In the genomic region with DNA sequence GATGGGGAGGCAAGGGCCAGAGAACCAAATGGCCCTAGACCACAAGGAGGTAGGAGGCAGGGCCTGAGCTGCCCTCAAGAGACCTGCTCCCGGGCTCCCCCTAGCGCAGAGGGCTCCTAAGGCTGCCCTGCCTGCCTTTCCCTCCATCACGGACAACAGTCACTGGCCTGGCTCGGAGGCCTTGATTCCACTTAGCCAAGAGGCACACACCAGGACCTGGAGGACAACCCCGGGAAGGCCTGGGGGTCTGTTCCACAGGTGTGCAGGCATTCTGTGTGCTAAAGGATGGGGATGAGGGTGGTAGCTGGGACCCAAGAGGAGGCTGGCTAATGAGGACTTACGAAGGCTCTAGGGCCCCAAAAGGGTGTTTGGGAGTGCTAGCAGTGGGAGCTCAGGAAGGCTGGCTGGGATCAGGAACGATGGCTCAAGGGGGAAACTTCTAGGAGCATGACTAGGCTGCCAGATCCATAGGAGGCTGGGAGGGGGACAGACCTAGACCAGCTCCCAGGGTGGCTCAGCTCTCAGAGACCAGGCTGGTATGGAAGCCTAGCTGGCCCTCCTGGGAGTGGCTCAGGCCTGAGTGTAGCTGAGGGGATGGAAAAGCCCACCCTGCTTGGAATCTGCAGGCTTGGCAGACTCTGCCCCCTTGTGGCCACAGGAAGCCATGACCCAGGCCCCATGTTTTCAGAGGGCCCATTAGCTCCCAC, we compare ENCODE assay signal across 8 cellular contexts. TPM values are rescaled to one million over a fixed set of nuclear protein-coding genes. Genes with fewer than 3 reads are reported as not detected.
DNase-seq lines count a peak whose midpoint lies in the region; ATAC-seq, FAIRE-seq and TF ChIP-seq lines count a peak whose summit lies in the region.

No MANE protein-coding gene starts in this region.

- H3K9me3 ChIP-seq in lung (ENCODE audit: control insufficient read depth in 2 of 2, insufficient read depth in 1 of 2, low read length in 1 of 2) = no peaks in the 10 kb centered on the region

- no peak overlapping the region for H3K4me3 ChIP-seq in AG04449 (ENCODE audit: low read depth, low read length)
- H3K4me3 ChIP-seq in lung = no peak overlapping the region

- H3K36me3 ChIP-seq in lung (ENCODE audit: control insufficient read depth in 2 of 2, insufficient read depth in 2 of 2, low read length in 2 of 2) = peaks cover 0 to 7% of the 10 kb centered on the region in 2 donors

- peak; percentile 90 for FAIRE-seq in GM19239 (lab: Jason Lieb, UNC)

- peaks cover 0 to 9% of the 10 kb centered on the region in 2 donors for H3K4me1 ChIP-seq in lung (ENCODE audit: control insufficient read depth in 2 of 2, insufficient read depth in 2 of 2, low read length in 2 of 2)

- no peaks in the 10 kb centered on the region for H3K27me3 ChIP-seq in lung (ENCODE audit: control insufficient read depth, insufficient read depth)

- ATAC-seq in lung (ENCODE audit: insufficient read depth, low FRiP score) = peak; percentile 50
- ATAC-seq in HG03565 (IDR thresholded peaks at IDR 0.05; ENCODE audit: unreplicated experiment) = no peak

- DNase-seq in AG04449 (ENCODE audit: low read depth, low spot score) (no peak), GM19239 (ENCODE audit: insufficient read length, low spot score) (peak; percentile 94), NCI-H226 (peak; percentile 37), ecto neural progenitor cell (ENCODE audit: low spot score) (peak; percentile 90), lung (ENCODE audit: low spot score) (peak; percentile 59)
- DNase-seq in activated CD4-positive, alpha-beta T cell treated with anti-CD3 and anti-CD28 coated beads for 4 hours = peak; percentile 27 to 42
- peak in 4 of 6 experiments; percentile 33 to 40 (median 36) for DNase-seq in stimulated activated naive CD4-positive, alpha-beta T cell (lab: John Stamatoyannopoulos, UW)

- no peak overlapping the region for H3K27ac ChIP-seq in lung (ENCODE audit: low read depth in 1 of 2, low read length in 1 of 2)

- WGBS in lung, 2 donors = 31 to 39% methylated on average over 7 of the region's 7 CpGs

- CTCF ChIA-PET in AG04449 (lab: Yijun Ruan, JAX) = interaction anchor here (0.6 to 14.4 kb wide), 78 partner anchors 12 to 708 kb away, joined by 3 to 1004 read pairs (median 6); a partner anchor contains a TSS

- TF ChIP-seq CTCF in AG04449 (IDR thresholded peaks at IDR 0.05; ENCODE audit: insufficient read depth, low read length, missing control alignments) (peak; percentile 94), lung (IDR thresholded peaks at IDR 0.05; ENCODE audit: control extremely low read depth, extremely low read depth) (peak; percentile 49)

- POLR2A ChIA-PET in AG04449 (lab: Yijun Ruan, JAX) = interaction anchor here (1.4 to 1.6 kb wide), 2 partner anchors 13 to 171 kb away, joined by 3 to 13 read pairs; no protein-coding TSS in a partner anchor

RNA-seq across cellular contexts. Expression of a gene that starts 0.8 kb away (rescaled TPM):
- 1 to 10 TPM in 1 of 2 donors, under 1 TPM in 1; 0.23 to 2.7 TPM for total RNA-seq in lung
- polyA plus RNA-seq in lung = 1 to 10 TPM in 1 of 2 donors, under 1 TPM in 1; 0.95 to 1.4 TPM

RNA-seq across cellular contexts. Expression of a gene that starts 12.3 kb away (rescaled TPM):
- 10 to 100 TPM in 1 of 2 donors, 1 to 10 TPM in 1; 7.3 to 35.4 TPM for total RNA-seq in lung
- polyA plus RNA-seq in lung = 10 to 100 TPM; 16.6 to 18.1 TPM

RNA-seq across cellular contexts. Expression of a gene that starts 35.4 kb away (rescaled TPM):
- 10 to 100 TPM; 17.1 to 25.5 TPM for total RNA-seq in lung
- polyA plus RNA-seq in lung = 10 to 100 TPM; 11.6 to 28.5 TPM

RNA-seq across cellular contexts. Expression of a gene that starts 40.3 kb away (rescaled TPM):
- total RNA-seq in lung = 100 to 1,000 TPM in 1 of 2 donors, 10 to 100 TPM in 1; 71.2 to 192 TPM
- 100 to 1,000 TPM; 373 to 484 TPM for polyA plus RNA-seq in lung

RNA-seq across cellular contexts. Expression of a gene that starts 44.6 kb away (rescaled TPM):
- 10 to 100 TPM; 13.6 to 40.9 TPM for total RNA-seq in lung
- 10 to 100 TPM; 28.9 to 32.2 TPM for polyA plus RNA-seq in lung
